In the genomic region with DNA sequence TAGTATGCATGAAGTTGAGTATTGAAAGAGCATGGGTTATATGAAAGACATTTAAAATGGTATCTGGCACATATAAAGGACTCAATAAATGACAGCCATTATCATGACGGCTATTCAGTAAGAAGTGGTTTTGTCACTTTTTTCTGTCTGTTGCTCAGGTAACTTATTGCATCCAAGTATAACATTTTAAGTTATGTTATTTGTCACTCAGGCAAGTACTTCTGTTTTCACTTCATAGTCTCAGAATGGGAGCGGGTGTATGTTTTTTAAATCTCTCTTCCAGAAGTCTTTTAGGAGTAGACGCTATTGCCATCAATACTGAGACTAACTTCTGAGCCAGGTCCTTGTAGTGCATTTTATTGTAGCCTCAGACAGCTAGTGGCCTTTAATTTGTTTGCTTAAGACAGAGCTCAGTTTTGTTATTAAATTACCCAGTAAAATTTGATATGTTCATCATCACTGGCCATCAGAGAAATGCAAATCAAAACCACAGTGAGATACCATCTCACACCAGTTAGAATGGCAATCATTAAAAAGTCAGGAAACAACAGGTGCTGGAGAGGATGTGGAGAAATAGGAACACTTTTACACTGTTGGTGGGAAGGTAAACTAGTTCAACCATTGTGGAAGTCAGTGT, we compare ENCODE assay signal across 8 cellular contexts.
DNase-seq lines count a peak whose midpoint lies in the region; ATAC-seq, FAIRE-seq and TF ChIP-seq lines count a peak whose summit lies in the region.
"Not testable (repeated sequence)": the region's sequence is repeated elsewhere in the genome, so short reads cannot be mapped to it uniquely, and the experiment has no call there.

No MANE protein-coding gene starts in this region.

- FAIRE-seq in GM12892 (lab: Jason Lieb, UNC), result peak; percentile 9

- not testable (repeated sequence) for DNase-seq in GM12892 (ENCODE audit: insufficient read length)
- peak; percentile 26 for DNase-seq in NCI-H69 (lab: John Stamatoyannopoulos, UW)

- TF ChIP-seq POLR2A in GM12892 (IDR thresholded peaks at IDR 0.05; ENCODE audit: low read depth, low read length), result not testable (repeated sequence)

- peak; percentile 77 for ATAC-seq in GM18861 (IDR thresholded peaks at IDR 0.05; ENCODE audit: unreplicated experiment)
- ATAC-seq in GM19438 (IDR thresholded peaks at IDR 0.05; ENCODE audit: low read depth, unreplicated experiment), result peak; percentile 64
- ATAC-seq in GM21526 (IDR thresholded peaks at IDR 0.05; ENCODE audit: low FRiP score, unreplicated experiment), result peak; percentile 61
- peak; percentile 70 for ATAC-seq in HG02763 (IDR thresholded peaks at IDR 0.05; ENCODE audit: unreplicated experiment)
- ATAC-seq in HG03095 (IDR thresholded peaks at IDR 0.05; ENCODE audit: unreplicated experiment), result peak; percentile 65
- peak; percentile 87 for ATAC-seq in HG03378 (IDR thresholded peaks at IDR 0.05; ENCODE audit: unreplicated experiment)
